Comparison of ENCODE assay signal across 15 cellular contexts in the genomic region with DNA sequence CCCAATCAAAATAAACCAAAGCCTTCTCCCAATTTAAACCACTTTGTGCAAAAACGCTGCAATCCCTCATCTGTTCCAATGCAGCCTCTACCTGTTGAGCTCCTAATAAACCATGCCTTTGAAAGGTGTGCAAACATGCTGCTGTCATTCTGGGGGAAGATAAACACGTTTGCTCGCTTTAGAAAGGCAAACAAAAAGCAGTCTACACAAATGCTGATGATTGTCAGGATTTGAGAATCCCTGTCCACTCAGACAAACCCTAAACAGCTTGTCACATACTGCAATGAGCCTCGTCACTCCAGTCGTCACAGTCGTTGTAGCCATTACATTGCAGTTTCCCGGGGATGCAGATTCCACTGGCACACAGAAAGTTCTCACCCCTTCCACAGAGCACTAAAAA.
"Had no signal": no experiment of that assay in that cellular context is flagged by ENCODE, and none has a peak within 500 bp of the region (broad histone marks: within the 10 kb centered on the region; RNA-seq: fewer than 3 reads in every experiment).

No MANE protein-coding gene starts in this region.

- DNase-seq: activated CD4-positive, alpha-beta T cell treated with anti-CD3 and anti-CD28 coated beads for 48 hours; activated CD8-positive, alpha-beta memory T cell treated with anti-CD3 and anti-CD28 coated beads, Interleukin-2, amount 50 U/mL, for 48 hours; activated CD8-positive, alpha-beta T cell treated with anti-CD3 and anti-CD28 coated beads, Interleukin-2, amount 10 ng/mL, durations not matched to agents 7 days and 5 days; activated naive CD4-positive, alpha-beta T cell; immature natural killer cell; midbrain; pancreas; stimulated activated CD4-positive, alpha-beta T cell treated with anti-CD3 and anti-CD28 coated beads, Interleukin-2, amount 100 ng/mL, for 48 hours; stimulated activated naive CD4-positive, alpha-beta T cell treated with Interleukin-2 at 50 U/mL for 16 hours; upper lobe of right lung had no signal

- H3K9me3 ChIP-seq: ascending aorta, pancreas, upper lobe of right lung had no signal

- H3K4me3 ChIP-seq: ascending aorta, lung, neural progenitor cell, pancreas, upper lobe of right lung had no signal

- H3K4me2 ChIP-seq: neural progenitor cell had no signal

- H3K4me1 ChIP-seq: ascending aorta, neural progenitor cell, pancreas, upper lobe of right lung had no signal

- H3K9ac ChIP-seq: neural progenitor cell had no signal

- H3K27me3 ChIP-seq: ascending aorta, neural progenitor cell, pancreas, upper lobe of right lung had no signal

- H3K27ac ChIP-seq: ascending aorta, neural progenitor cell, pancreas, upper lobe of right lung had no signal

- H3K36me3 ChIP-seq: ascending aorta, neural progenitor cell, pancreas, upper lobe of right lung had no signal

- ATAC-seq: activated CD8-positive, alpha-beta T cell treated with anti-CD3 and anti-CD28 coated beads, Interleukin-2, amount 10 ng/mL, durations not matched to agents 7 days and 5 days; esophagus mucosa; pancreas; upper lobe of right lung; WTC11 had no signal

- H2AFZ ChIP-seq: neural progenitor cell had no signal
